ENCODE assay signal across 1 cellular context in the genomic region with DNA sequence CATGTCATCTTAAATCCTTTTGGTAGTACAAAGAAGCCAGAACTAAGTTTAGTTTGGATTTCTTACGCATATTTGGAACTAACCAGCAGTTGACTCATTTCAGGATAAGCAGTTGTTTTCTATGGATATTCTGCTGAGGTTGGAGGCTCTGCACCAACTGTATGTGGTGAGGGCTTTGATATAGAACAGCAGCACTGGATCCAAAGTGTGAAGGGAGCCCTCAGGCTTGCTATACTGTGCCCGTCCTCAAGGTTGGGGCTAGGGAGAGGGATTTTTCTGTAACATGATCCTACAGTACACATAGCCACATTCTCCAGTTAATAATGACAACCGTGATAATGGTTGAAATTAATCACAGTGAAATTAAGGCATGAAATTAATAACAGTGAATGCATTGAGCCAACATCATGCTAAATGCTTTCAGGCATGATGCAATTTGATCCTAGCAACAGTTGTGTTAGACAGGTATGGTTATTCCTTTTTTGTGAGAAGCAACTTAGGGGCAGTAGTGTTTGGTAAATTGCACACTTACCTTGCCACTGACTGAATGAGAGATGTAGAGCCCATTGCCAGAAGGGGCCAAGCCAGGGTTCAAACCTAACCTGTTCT.
TF ChIP-seq lines count a peak whose summit lies in the region.

No MANE protein-coding gene starts in this region.

TF ChIP-seq in HEK293, 187 proteins besides CTCF, POLR2A, EP300 and RAD21 (continued from another document):
- no peak for TF ChIP-seq ZNF16 (tag by site-specific recombination; IDR thresholded peaks at IDR 0.05; ENCODE audit: low read depth)
- peak; percentile 94 for TF ChIP-seq SCRT2 (tag by site-specific recombination; IDR thresholded peaks at IDR 0.05)
- TF ChIP-seq BCL11A (tag by site-specific recombination; IDR thresholded peaks at IDR 0.05; ENCODE audit: low read depth): no peak
- peak; percentile 85 for TF ChIP-seq ZBTB48 (tag by site-specific recombination; IDR thresholded peaks at IDR 0.05)
- TF ChIP-seq ZNF280D (tag by site-specific recombination; IDR thresholded peaks at IDR 0.05): no peak
- no peak for TF ChIP-seq BCL11B (tag by site-specific recombination; IDR thresholded peaks at IDR 0.05; ENCODE audit: low read depth)
- no peak for TF ChIP-seq PRDM1 (tag by site-specific recombination; IDR thresholded peaks at IDR 0.05)
- no peak for TF ChIP-seq GFI1B (tag by site-specific recombination; IDR thresholded peaks at IDR 0.05)
- TF ChIP-seq KLF7 (tag by site-specific recombination; IDR thresholded peaks at IDR 0.05; ENCODE audit: borderline replicate concordance): no peak
- peak; percentile 33; the same call in 1 of the 2 replicates for TF ChIP-seq PATZ1 (tag by site-specific recombination; IDR thresholded peaks at IDR 0.05)
- TF ChIP-seq ZNF621 (tag by site-specific recombination; IDR thresholded peaks at IDR 0.05): no peak
- TF ChIP-seq, protein P1, sequence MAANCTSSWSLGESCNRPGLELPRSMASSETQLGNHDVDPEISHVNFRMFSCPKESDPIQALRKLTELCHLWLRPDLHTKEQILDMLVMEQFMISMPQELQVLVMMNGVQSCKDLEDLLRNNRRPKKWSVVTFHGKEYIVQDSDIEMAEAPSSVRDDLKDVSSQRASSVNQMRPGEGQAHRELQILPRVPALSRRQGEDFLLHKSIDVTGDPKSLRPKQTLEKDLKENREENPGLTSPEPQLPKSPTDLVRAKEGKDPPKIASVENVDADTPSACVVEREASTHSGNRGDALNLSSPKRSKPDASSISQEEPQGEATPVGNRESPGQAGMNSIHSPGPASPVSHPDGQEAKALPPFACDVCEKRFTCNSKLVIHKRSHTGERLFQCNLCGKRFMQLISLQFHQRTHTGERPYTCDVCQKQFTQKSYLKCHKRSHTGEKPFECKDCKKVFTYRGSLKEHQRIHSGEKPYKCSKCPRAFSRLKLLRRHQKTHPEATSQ (tag by site-specific recombination; IDR thresholded peaks at IDR 0.05): no peak
- TF ChIP-seq ZNF133 (tag by site-specific recombination; IDR thresholded peaks at IDR 0.05): no peak
- TF ChIP-seq MEIS1 (CRISPR knock-in tag; IDR thresholded peaks at IDR 0.05; ENCODE audit: borderline replicate concordance): no peak
- TF ChIP-seq ZNF37A (tag by site-specific recombination; IDR thresholded peaks at IDR 0.05): no peak
- no peak for TF ChIP-seq ELK4 (IDR thresholded peaks at IDR 0.05; ENCODE audit: borderline replicate concordance, low read depth, low read length)
TF ChIP-seq in HEK293: peak in this region for 5.
